Comparison of ENCODE assay signal across 8 cellular contexts in the genomic region with DNA sequence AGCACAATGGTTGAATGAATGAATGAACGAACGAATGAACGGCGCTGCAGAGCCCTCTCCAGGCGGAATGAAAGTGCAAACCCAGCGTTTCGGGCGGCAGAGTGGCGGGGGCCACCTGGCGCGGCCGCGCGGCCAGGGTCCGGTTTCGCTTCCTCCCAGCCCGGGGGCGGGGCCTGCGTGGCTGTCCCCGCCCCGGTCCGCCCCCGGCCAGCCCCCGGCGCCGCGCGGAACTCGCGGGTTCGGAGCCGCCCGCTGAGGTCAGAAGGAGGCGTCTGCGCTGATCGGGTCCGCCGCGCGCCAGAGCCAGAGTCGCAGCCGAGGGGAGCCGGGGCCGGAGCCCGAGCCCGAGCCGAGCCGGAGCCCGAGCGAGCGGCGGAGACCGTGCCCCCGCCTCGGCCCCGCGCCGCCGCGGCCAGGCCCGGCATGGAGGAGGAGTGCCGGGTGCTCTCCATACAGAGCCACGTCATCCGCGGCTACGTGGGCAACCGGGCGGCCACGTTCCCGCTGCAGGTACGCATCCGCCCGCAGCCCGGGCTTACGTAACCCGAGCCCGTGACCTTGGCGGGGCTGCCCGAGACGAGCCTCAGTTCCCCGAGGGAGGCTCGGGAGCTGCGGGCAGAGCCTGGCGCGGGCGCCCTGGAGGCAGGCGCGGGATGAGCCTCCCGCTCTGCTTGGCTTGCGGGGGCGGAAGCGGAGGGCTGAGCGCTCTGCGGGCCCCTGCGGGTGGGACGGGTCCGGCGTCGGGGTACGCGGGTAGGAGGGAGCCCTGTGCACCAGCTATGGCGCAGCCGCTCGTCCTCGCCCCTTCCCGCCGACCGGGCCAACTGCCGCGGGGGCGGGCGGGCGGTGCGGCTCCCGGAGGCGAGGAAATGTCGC. TPM values are rescaled to one million over a fixed set of nuclear protein-coding genes. Genes with fewer than 3 reads are reported as not detected.
DNase-seq lines count a peak whose midpoint lies in the region; ATAC-seq, FAIRE-seq and TF ChIP-seq lines count a peak whose summit lies in the region.

A gene (plus strand): TSS at position 258 of the 876 bp plus-strand sequence. CDS start 166 bp downstream, at position 424.

- H3K9ac ChIP-seq in keratinocyte (ENCODE audit: control insufficient read depth, extremely low read depth, insufficient read depth, low read length) = peak within 1 kb of the TSS; percentile 86

- TF ChIP-seq CTCF in activated B cell treated with CpG ODN at 0.5 μM for 24 hours (IDR thresholded peaks at IDR 0.05) (no peak), keratinocyte (optimal IDR thresholded peaks at IDR 0.05 in 1 of 3, IDR thresholded peaks at IDR 0.05 in 1 of 3, conservative IDR thresholded peaks at IDR 0.05 in 1 of 3; ENCODE audit: extremely low read depth in 1 of 3, insufficient read depth in 2 of 3, low read length in 3 of 3) (peak in 1 of 3 experiments; percentile 7)

- peaks cover 6 to 10% of the 10 kb centered on the region in 2 experiments for H3K36me3 ChIP-seq in keratinocyte (ENCODE audit: control insufficient read depth in 2 of 2, extremely low read depth in 1 of 2, insufficient read depth in 2 of 2, low read length in 2 of 2)

- peaks cover 6% of the 10 kb centered on the region for H3K36me3 Mint-ChIP-seq in activated B cell treated with CpG ODN at 0.5 μM for 24 hours (ENCODE audit: low read depth)

- intact Hi-C loops in activated B cell treated with CpG ODN at 0.5 μM for 24 hours (cut with micrococcal nuclease) = loop anchor here (1.0 to 10.0 kb wide), 6 partner anchors 9 to 1216 kb away; a partner anchor contains a TSS

- H3K9me1 ChIP-seq in keratinocyte (ENCODE audit: control insufficient read depth, extremely low read depth, insufficient read depth, low read length) = no peaks in the 10 kb centered on the region

- peaks cover 8% of the 10 kb centered on the region for H4K20me1 ChIP-seq in keratinocyte (ENCODE audit: control insufficient read depth, extremely low read depth, insufficient read depth, low read length)

- peak within 1 kb of the TSS; percentile 71 for H3K27ac Mint-ChIP-seq in activated B cell treated with CpG ODN at 0.5 μM for 24 hours

- peaks cover 58% of the 10 kb centered on the region for H3K4me1 Mint-ChIP-seq in activated B cell treated with CpG ODN at 0.5 μM for 24 hours

- H3K27me3 Mint-ChIP-seq in activated B cell treated with CpG ODN at 0.5 μM for 24 hours = no peaks in the 10 kb centered on the region

- peak within 1 kb of the TSS; percentile 43 for H2AFZ ChIP-seq in keratinocyte (ENCODE audit: control insufficient read depth, low read length)

- H3K9me3 ChIP-seq in keratinocyte (ENCODE audit: control insufficient read depth, low read depth, low read length) = no peaks in the 10 kb centered on the region

- dilution Hi-C loops in keratinocyte (cut with MboI; ENCODE audit: extremely low pct_ligation_motif_present, low sequenced_read_pairs) = no loop called here

- POLR2A ChIA-PET in activated B cell treated with CpG ODN at 0.5 μM for 24 hours (lab: Charles Lee) = interaction anchor here (1.3 to 2.2 kb wide), 2 partner anchors 9 to 31 kb away, joined by 5 to 21 read pairs; no protein-coding TSS in a partner anchor

- peak within 1 kb of the TSS; percentile 81 for H3K4me3 Mint-ChIP-seq in activated B cell treated with CpG ODN at 0.5 μM for 24 hours

- peak within 1 kb of the TSS; percentile 69 to 89 (median 86) for H3K4me3 ChIP-seq in keratinocyte (ENCODE audit: control insufficient read depth in 2 of 3, extremely low read depth in 1 of 3, insufficient read depth in 2 of 3, low read depth in 1 of 3, low read length in 3 of 3)

- H3K27me3 ChIP-seq in keratinocyte (ENCODE audit: control insufficient read depth, extremely low read depth, insufficient read depth, low read length) = no peaks in the 10 kb centered on the region

- peak within 1 kb of the TSS; percentile 84 for H3K27ac ChIP-seq in keratinocyte (ENCODE audit: control insufficient read depth, insufficient read depth, low read length)

- peaks cover 47% of the 10 kb centered on the region for H3K79me2 ChIP-seq in keratinocyte (ENCODE audit: control insufficient read depth, insufficient read depth, low read length)

- peak within 1 kb of the TSS; percentile 93 for H3K4me2 ChIP-seq in keratinocyte (ENCODE audit: control insufficient read depth, extremely low read depth, insufficient read depth, low read depth, low read length)

- peaks cover 24% of the 10 kb centered on the region for H3K4me1 ChIP-seq in keratinocyte (ENCODE audit: control insufficient read depth, extremely low read depth, insufficient read depth, low read length)

- H3K9me3 Mint-ChIP-seq in activated B cell treated with CpG ODN at 0.5 μM for 24 hours = no peaks in the 10 kb centered on the region

- FAIRE-seq in keratinocyte (lab: Jason Lieb, UNC) = no peak

- ATAC-seq in HG02970 (IDR thresholded peaks at IDR 0.05; ENCODE audit: low FRiP score, unreplicated experiment) (peak; percentile 65), activated B cell treated with CpG ODN at 0.5 μM for 24 hours (ENCODE audit: low read depth) (peak; percentile 80)

- peak; percentile 87 for DNase-seq in SIG-M5 treated with dmso at 0.1 percent for 504 hours (lab: John Stamatoyannopoulos, UW; ENCODE audit: unreplicated experiment)
- DNase-seq in SIG-M5 (lab: John Stamatoyannopoulos, UW) = no peak
- peak; percentile 72 for DNase-seq in NCI-H2171 treated with DMSO at 0.1 percent for 48 hours (lab: John Stamatoyannopoulos, UW)
- peak; percentile 93 for DNase-seq in activated B cell treated with CpG ODN at 0.5 μM for 24 hours
- DNase-seq in central memory CD4-positive, alpha-beta T cell = peak; percentile 83
- DNase-seq in keratinocyte (ENCODE audit: low read depth, low spot score) = no peak
- peak; percentile 55 to 72 (median 57) for DNase-seq in stimulated activated CD4-positive, alpha-beta T cell treated with anti-CD3 and anti-CD28 coated beads, Interleukin-12 subunit alpha, Interleukin-12 subunit beta, amount 100 ng/mL, for 48 hours (ENCODE audit: low read depth in 2 of 3, low spot score in 1 of 3)

- CTCF ChIA-PET in activated B cell treated with CpG ODN at 0.5 μM for 24 hours (lab: Charles Lee) = interaction anchor here (2.1 kb wide), 1 partner anchor 9 kb away, joined by 7 read pairs; no protein-coding TSS in a partner anchor

RNA-seq across cellular contexts. Expression of the gene that starts here (rescaled TPM):
- 45.2 and 54.2 TPM in 2 replicates for total RNA-seq in activated B cell treated with CpG ODN at 0.5 μM for 24 hours
- 144 to 211 TPM (median 154 TPM) in 3 replicates for polyA plus RNA-seq in keratinocyte
- 104 TPM for polyA plus RNA-seq in keratinocyte (2011; ENCODE audit: low read depth)
- 101 and 129 TPM in 2 replicates for polyA plus RNA-seq in keratinocyte (2011; cell fraction: cytosol; rRNA removed)
- 140 and 148 TPM in 2 replicates for polyA plus RNA-seq in keratinocyte (2011; cell fraction: nucleus; rRNA removed)
- polyA plus RNA-seq in keratinocyte (2012; ENCODE audit: low replicate concordance) = 111 and 154 TPM in 2 replicates
- polyA minus RNA-seq in keratinocyte = 198 to 322 TPM (median 204 TPM) in 3 replicates
- polyA minus RNA-seq in keratinocyte (2011; cell fraction: cytosol; rRNA and poly(A)+ RNA removed) = 58.1 TPM
- polyA minus RNA-seq in keratinocyte (2011; cell fraction: nucleus; rRNA and poly(A)+ RNA removed) = 49.2 and 82.9 TPM in 2 replicates

Comparison
In these comparisons a context has a peak if more than half of its experiments do, and no peak if none do; other contexts are left out.
1. DNase-seq: peak in SIG-M5 treated with dmso at 0.1 percent for 504 hours (single experiment), NCI-H2171 treated with DMSO at 0.1 percent for 48 hours (single experiment), activated B cell treated with CpG ODN at 0.5 μM for 24 hours (single experiment), central memory CD4-positive, alpha-beta T cell (single experiment) and stimulated activated CD4-positive, alpha-beta T cell treated with anti-CD3 and anti-CD28 coated beads, Interleukin-12 subunit alpha, Interleukin-12 subunit beta, amount 100 ng/mL, for 48 hours (3 of 3); none in SIG-M5 (single experiment) and keratinocyte (single experiment).